In the genomic region with DNA sequence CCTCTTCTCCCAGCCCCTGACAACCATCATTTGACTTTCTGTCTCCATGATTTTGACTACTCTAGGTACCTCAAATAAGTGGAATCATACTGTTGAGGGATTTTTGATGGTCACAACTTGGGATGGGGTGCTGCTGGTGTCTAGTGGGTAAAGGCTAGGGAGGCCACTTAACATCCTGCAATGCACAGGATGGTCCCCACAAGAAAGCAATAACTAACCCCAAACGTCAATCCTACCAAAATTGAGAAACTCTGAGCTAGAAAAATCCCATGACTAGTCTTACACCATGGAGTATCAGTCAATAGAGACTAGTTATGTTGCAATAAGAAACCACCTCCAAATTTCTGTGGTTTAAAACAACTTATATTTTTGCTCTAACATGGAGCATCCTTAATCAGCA, we compare ENCODE assay signal across 17 cellular contexts. TPM values are rescaled to one million over a fixed set of nuclear protein-coding genes. Genes with fewer than 3 reads are reported as not detected.
"Had no signal": no experiment of that assay in that cellular context is flagged by ENCODE, and none has a peak within 500 bp of the region (broad histone marks: within the 10 kb centered on the region; RNA-seq: fewer than 3 reads in every experiment).

No MANE protein-coding gene starts in this region.

RNA-seq across cellular contexts. Expression of a gene that starts 24.3 kb away (rescaled TPM):
- total RNA-seq: activated naive CD4-positive, alpha-beta T cell treated with anti-CD3 and anti-CD28 coated beads for 36 hours; activated naive CD4-positive, alpha-beta T cell treated with anti-CD3 and anti-CD28 coated beads, Interleukin-2, amount 50 U/mL, for 72 hours; activated naive CD8-positive, alpha-beta T cell treated with anti-CD3 and anti-CD28 coated beads for 36 hours; activated naive CD8-positive, alpha-beta T cell treated with anti-CD3 and anti-CD28 coated beads, Interleukin-2, amount 10 ng/mL, durations not matched to agents 7 days and 5 days; activated T-cell treated with anti-CD3 and anti-CD28 coated beads, Interleukin-2, amount 50 U/mL, for 4 hours; activated T-cell treated with anti-CD3 and anti-CD28 coated beads, Interleukin-2, amount 50 U/mL, for 72 hours; activated T-helper 1 cell treated with anti-CD3 and anti-CD28 coated beads, Interleukin-12 subunit alpha, Interleukin-12 subunit beta, Interleukin-2, Interleukin-4 antibody, amounts not matched to agents 30 ng/mL and 10 ng/mL and 1 ng/mL, durations not matched to agents 14 hours and 24 hours and 36 hours; activated T-helper 2 cell treated with anti-CD3 and anti-CD28 coated beads, Interferon-gamma antibody, Interleukin-2, Interleukin-4, amounts not matched to agents 10 μg/mL and 5 μg/mL and 100 μg/mL, durations not matched to agents 14 hours and 24 hours and 36 hours; chondrocyte had no signal

RNA-seq across cellular contexts. Expression of a gene that starts 29.5 kb away (rescaled TPM):
- total RNA-seq: activated naive CD4-positive, alpha-beta T cell treated with anti-CD3 and anti-CD28 coated beads for 36 hours; activated naive CD8-positive, alpha-beta T cell treated with anti-CD3 and anti-CD28 coated beads, Interleukin-2, amount 10 ng/mL, durations not matched to agents 7 days and 5 days; activated T-cell treated with anti-CD3 and anti-CD28 coated beads, Interleukin-2, amount 50 U/mL, for 4 hours; activated T-cell treated with anti-CD3 and anti-CD28 coated beads, Interleukin-2, amount 50 U/mL, for 72 hours; activated T-helper 1 cell treated with anti-CD3 and anti-CD28 coated beads, Interleukin-12 subunit alpha, Interleukin-12 subunit beta, Interleukin-2, Interleukin-4 antibody, amounts not matched to agents 30 ng/mL and 10 ng/mL and 1 ng/mL, durations not matched to agents 14 hours and 24 hours and 36 hours; activated T-helper 2 cell treated with anti-CD3 and anti-CD28 coated beads, Interferon-gamma antibody, Interleukin-2, Interleukin-4, amounts not matched to agents 10 μg/mL and 5 μg/mL and 100 μg/mL, durations not matched to agents 14 hours and 24 hours and 36 hours; adrenal gland; aorta; ascending aorta; astrocyte; body of pancreas; bronchial epithelial cell; cardiac septum; cerebellum; chondrocyte had no signal
